ENCODE assay signal across 8 cellular contexts in genomic region chr13:45325806-45326205, GRCh38. TPM values are rescaled to one million over a fixed set of nuclear protein-coding genes. Genes with fewer than 3 reads are reported as not detected.
A peak's percentile ranks its signal among the peaks of the same experiment; 100 is the strongest.
DNase-seq lines count a peak whose midpoint lies in the region; ATAC-seq and TF ChIP-seq lines count a peak whose summit lies in the region.
"Had no signal": no experiment of that assay in that cellular context is flagged by ENCODE, and none has a peak within 500 bp of the region (broad histone marks: within the 10 kb centered on the region; RNA-seq: fewer than 3 reads in every experiment).

No MANE protein-coding gene starts in this region.

- intact Hi-C loops in body of pancreas (cut with DNase I) (no loop called here), transverse colon (cut with DNase I; ENCODE audit: low total_unique reads) (no loop called here)

- TF ChIP-seq POLR2A in body of pancreas (IDR thresholded peaks at IDR 0.05) (no peak), transverse colon (IDR thresholded peaks at IDR 0.05) (no peak)

- peak; percentile 89 for ATAC-seq in body of pancreas

- H3K4me3 ChIP-seq in body of pancreas (no peak overlapping the region), transverse colon (no peak overlapping the region)

- H3K9me3 ChIP-seq in body of pancreas (no peaks in the 10 kb centered on the region), transverse colon (no peaks in the 10 kb centered on the region)

- DNase-seq in HT1080 (ENCODE audit: low read depth) (peak; percentile 95), body of pancreas (peak; percentile 54 to 82 (median 75)), left kidney (ENCODE audit: low read depth, low spot score) (peak; percentile 55), transverse colon (no peak), NCI-H2081 treated with DMSO at 0.1 percent for 48 hours (lab: John Stamatoyannopoulos, UW) (no peak), NCI-H1105 (lab: John Stamatoyannopoulos, UW) (no peak), inferior parietal cortex (ENCODE audit: extremely low spot score) (no peak)
- DNase-seq: NCI-H2227 treated with DMSO at 0.1 percent for 48 hours had no signal

- H3K27me3 ChIP-seq in body of pancreas (no peaks in the 10 kb centered on the region), transverse colon (no peaks in the 10 kb centered on the region)

- TF ChIP-seq CTCF in body of pancreas (IDR thresholded peaks at IDR 0.05) (no peak), transverse colon (IDR thresholded peaks at IDR 0.05) (no peak)

- in situ Hi-C loops in transverse colon (cut with MboI; ENCODE audit: low pct_ligation_motif_present in 1 of 4, low pct_unique_long_range_greater_than_20kb in 1 of 4, low sequenced_read_pairs in 3 of 4), result no loop called here

- H3K4me1 ChIP-seq in body of pancreas, result peaks cover 21% of the 10 kb centered on the region
- H3K4me1 ChIP-seq in transverse colon, result peaks cover 7 to 22% (median 11%) of the 10 kb centered on the region in 4 donors

- 25 to 31% methylated on average over 3 to 4 of the region's 4 CpGs for WGBS in body of pancreas, 2 donors
- WGBS in transverse colon (ENCODE audit: low coverage in 1 of 2), 2 donors, result 60 to 88% methylated on average over 1 to 4 of the region's 4 CpGs

- TF ChIP-seq EP300 in transverse colon (IDR thresholded peaks at IDR 0.05; ENCODE audit: low read depth), result no peak

- H3K36me3 ChIP-seq in body of pancreas (replicated peaks in 1 of 2; ENCODE audit: insufficient read depth in 1 of 2, low read depth in 2 of 2), result no peaks in the 10 kb centered on the region
- no peaks in the 10 kb centered on the region for H3K36me3 ChIP-seq in transverse colon

- H3K27ac ChIP-seq in body of pancreas (peak overlapping the region; percentile 32 to 65 (median 54)), transverse colon (peak overlapping the region; percentile 53 to 60 (median 57))

RNA-seq across cellular contexts. Expression of gene TPT1, which starts 15.2 kb away (rescaled TPM):
- 1,865 and 1,866 TPM in 2 replicates for total RNA-seq in HT1080 (2014; rRNA removed; shearing (Covaris generic))
- 3,449 and 4,660 TPM in 2 replicates for polyA plus RNA-seq in HT1080 (2015; cell fraction: cytosol; rRNA removed)
- 774 and 925 TPM in 2 replicates for polyA plus RNA-seq in HT1080 (2015; cell fraction: nucleus; rRNA removed)
- total RNA-seq in body of pancreas (1,000 to 10,000 TPM; 1,254 to 1,787 TPM), transverse colon (1,000 to 10,000 TPM; 1,485 to 2,679 (median 2,380) TPM)

Comparison
In these comparisons a context has a peak if more than half of its experiments do, and no peak if none do; other contexts are left out.
1. DNase-seq: peak in HT1080 (single experiment), body of pancreas (4 of 4) and left kidney (single experiment); none in transverse colon (single experiment), NCI-H2081 treated with DMSO at 0.1 percent for 48 hours (single experiment), NCI-H1105 (single experiment) and inferior parietal cortex (single experiment).